ENCODE assay signal across 25 cellular contexts in genomic region chr2:160029270-160029628, GRCh38. TPM values are rescaled to one million over a fixed set of nuclear protein-coding genes. Genes with fewer than 3 reads are reported as not detected.
A peak's percentile ranks its signal among the peaks of the same experiment; 100 is the strongest.
DNase-seq lines count a peak whose midpoint lies in the region; ATAC-seq, FAIRE-seq and TF ChIP-seq lines count a peak whose summit lies in the region.
"Had no signal": no experiment of that assay in that cellular context is flagged by ENCODE, and none has a peak within 500 bp of the region (broad histone marks: within the 10 kb centered on the region; RNA-seq: fewer than 3 reads in every experiment).

No MANE protein-coding gene starts in this region.

- no peak overlapping the region for H3K4me3 Mint-ChIP-seq in stimulated activated memory B cell treated with anti-CD40 and anti-IgM and Interleukin-4, amounts not matched to agents 10 μg/mL and 1 μg/mL and 100 μg/mL, for 72 hours
- no peak overlapping the region for H3K4me3 Mint-ChIP-seq in activated CD4-positive, alpha-beta memory T cell treated with anti-CD3 and anti-CD28 coated beads, Interleukin-2, amount 10 ng/mL, durations not matched to agents 7 days and 5 days
- H3K4me3 Mint-ChIP-seq: CD4-positive, alpha-beta T cell had no signal

- no peak for TF ChIP-seq CTCF in HepG2 (CRISPR knock-in tag; IDR thresholded peaks at IDR 0.05)
- TF ChIP-seq CTCF in right lobe of liver (IDR thresholded peaks at IDR 0.05): no peak
- no peak for TF ChIP-seq CTCF in bronchial epithelial cell (IDR thresholded peaks at IDR 0.05; ENCODE audit: insufficient read depth, low read length, severe bottlenecking)
- no peak for TF ChIP-seq CTCF in BE2C (IDR thresholded peaks at IDR 0.05; ENCODE audit: low read depth, low read length)

- DNase-seq in HepG2 (ENCODE audit: low spot score) (no peak), right lobe of liver (no peak), bronchial epithelial cell (ENCODE audit: low read depth) (no peak), BE2C (no peak), hippocampal formation (lab: John Stamatoyannopoulos, UW) (no peak)
- no peak for DNase-seq in activated CD4-positive, alpha-beta memory T cell treated with anti-CD3 and anti-CD28 coated beads, Interleukin-2, amount 10 ng/mL, durations not matched to agents 7 days and 5 days
- DNase-seq: CD4-positive, alpha-beta T cell; COR-L47; DMS53; GM23248; H7; KG1; MG63; NCI-H1105 treated with DMSO at 0.1 percent for 48 hours; NCI-H146; NCI-H1930; NCI-H2107; NCI-H526; NCI-H82; PC-9; SHP77 treated with DMSO at 0.1 percent for 48 hours had no signal

- TF ChIP-seq RAD21 in HepG2 (CRISPR knock-in tag; IDR thresholded peaks at IDR 0.05): no peak

- TF ChIP-seq EP300 in HepG2 (IDR thresholded peaks at IDR 0.05; ENCODE audit: low read depth in 2 of 2, low read length in 2 of 2): no peak
- no peak for TF ChIP-seq EP300 in HepG2 (CRISPR knock-in tag; IDR thresholded peaks at IDR 0.05; ENCODE audit: borderline replicate concordance)

- H3K27me3 ChIP-seq in HepG2 (ENCODE audit: control insufficient read depth in 1 of 2, insufficient read depth in 2 of 2, low read length in 2 of 2) (peaks cover 0 to 7% of the 10 kb centered on the region in 2 experiments; a peak in 1 of 5 replicates), right lobe of liver (no peaks in the 10 kb centered on the region), bronchial epithelial cell (ENCODE audit: control insufficient read depth, insufficient read depth, low read length) (no peaks in the 10 kb centered on the region), BE2C (peaks cover 3% of the 10 kb centered on the region; the same call in 1 of the 2 replicates)
- H3K27me3 ChIP-seq: BLaER1 treated with 17β-estradiol and CSF1 and Interleukin-3, amounts not matched to agents 10 nM and 100 nM; MG63 had no signal

- H3K4me1 Mint-ChIP-seq in stimulated activated memory B cell treated with anti-CD40 and anti-IgM and Interleukin-4, amounts not matched to agents 10 μg/mL and 1 μg/mL and 100 μg/mL, for 72 hours: no peaks in the 10 kb centered on the region
- H3K4me1 Mint-ChIP-seq in activated CD4-positive, alpha-beta memory T cell treated with anti-CD3 and anti-CD28 coated beads, Interleukin-2, amount 10 ng/mL, durations not matched to agents 7 days and 5 days: no peaks in the 10 kb centered on the region

- no peaks in the 10 kb centered on the region for H3K79me2 ChIP-seq in HepG2 (ENCODE audit: insufficient read depth, low read length)

- BruUV-seq in HepG2 (replicated peaks; lab: Mats Ljungman, UMichigan): no TSS peak

- peaks cover 20% of the 10 kb centered on the region for H3K27me3 Mint-ChIP-seq in stimulated activated memory B cell treated with anti-CD40 and anti-IgM and Interleukin-4, amounts not matched to agents 10 μg/mL and 1 μg/mL and 100 μg/mL, for 72 hours
- peaks cover 17% of the 10 kb centered on the region for H3K27me3 Mint-ChIP-seq in activated CD4-positive, alpha-beta memory T cell treated with anti-CD3 and anti-CD28 coated beads, Interleukin-2, amount 10 ng/mL, durations not matched to agents 7 days and 5 days
- H3K27me3 Mint-ChIP-seq: CD4-positive, alpha-beta T cell had no signal

- CTCF ChIA-PET in HepG2 (lab: Yijun Ruan, JAX; ENCODE audit: low intra/inter-chr PET ratio, low total read pairs): no interaction called here
- CTCF ChIA-PET in activated CD4-positive, alpha-beta memory T cell treated with anti-CD3 and anti-CD28 coated beads, Interleukin-2, amount 10 ng/mL, durations not matched to agents 7 days and 5 days (lab: Charles Lee): no interaction called here

- in situ Hi-C loops in HepG2 (cut with HindIII; ENCODE audit: extremely low pct_ligation_motif_present, low pct_unique_long_range_greater_than_20kb): no loop called here

- FAIRE-seq in HepG2 (lab: Jason Lieb, UNC) (no peak), bronchial epithelial cell (lab: Jason Lieb, UNC) (peak; percentile 75)
- FAIRE-seq: A204.1 had no signal

- POLR2A ChIA-PET in HepG2 (lab: Yijun Ruan, JAX): no interaction called here
- POLR2A ChIA-PET in activated CD4-positive, alpha-beta memory T cell treated with anti-CD3 and anti-CD28 coated beads, Interleukin-2, amount 10 ng/mL, durations not matched to agents 7 days and 5 days (lab: Charles Lee): no interaction called here

- ATAC-seq in HepG2 (peak; percentile 36; the same call in 1 of the 3 replicates), right lobe of liver (no peak)
- peak; percentile 37 for ATAC-seq in stimulated activated memory B cell treated with anti-CD40 and anti-IgM and Interleukin-4, amounts not matched to agents 10 μg/mL and 1 μg/mL and 100 μg/mL, for 72 hours

- H3K36me3 Mint-ChIP-seq in stimulated activated memory B cell treated with anti-CD40 and anti-IgM and Interleukin-4, amounts not matched to agents 10 μg/mL and 1 μg/mL and 100 μg/mL, for 72 hours: no peaks in the 10 kb centered on the region
- H3K36me3 Mint-ChIP-seq in activated CD4-positive, alpha-beta memory T cell treated with anti-CD3 and anti-CD28 coated beads, Interleukin-2, amount 10 ng/mL, durations not matched to agents 7 days and 5 days (ENCODE audit: low read depth): no peaks in the 10 kb centered on the region

- H3K27ac Mint-ChIP-seq in stimulated activated memory B cell treated with anti-CD40 and anti-IgM and Interleukin-4, amounts not matched to agents 10 μg/mL and 1 μg/mL and 100 μg/mL, for 72 hours: no peak overlapping the region
- no peak overlapping the region for H3K27ac Mint-ChIP-seq in activated CD4-positive, alpha-beta memory T cell treated with anti-CD3 and anti-CD28 coated beads, Interleukin-2, amount 10 ng/mL, durations not matched to agents 7 days and 5 days
- H3K27ac Mint-ChIP-seq: CD4-positive, alpha-beta T cell had no signal

- H4K20me1 ChIP-seq in HepG2 (ENCODE audit: insufficient read depth, low read length): no peaks in the 10 kb centered on the region
- H4K20me1 ChIP-seq: BLaER1 treated with 17β-estradiol and CSF1 and Interleukin-3, amounts not matched to agents 10 nM and 100 nM had no signal

- no peak overlapping the region for H2AFZ ChIP-seq in HepG2 (ENCODE audit: low read length)
- H2AFZ ChIP-seq: GM23248, PC-9 had no signal

- H3K9me3 ChIP-seq in HepG2 (ENCODE audit: low read length) (no peaks in the 10 kb centered on the region), right lobe of liver (no peaks in the 10 kb centered on the region), BE2C (no peaks in the 10 kb centered on the region)
- H3K9me3 ChIP-seq: BLaER1 treated with 17β-estradiol and CSF1 and Interleukin-3, amounts not matched to agents 10 nM and 100 nM; MG63 had no signal

- H3K4me1 ChIP-seq in HepG2 (ENCODE audit: insufficient read depth, low read length) (no peaks in the 10 kb centered on the region), right lobe of liver (no peaks in the 10 kb centered on the region), BE2C (no peaks in the 10 kb centered on the region)

- H3K36me3 ChIP-seq in HepG2 (replicated peaks in 1 of 2; ENCODE audit: control insufficient read depth in 1 of 2, insufficient read depth in 2 of 2, low read length in 2 of 2) (no peaks in the 10 kb centered on the region), right lobe of liver (no peaks in the 10 kb centered on the region), bronchial epithelial cell (ENCODE audit: control insufficient read depth, insufficient read depth, low read length) (no peaks in the 10 kb centered on the region), BE2C (no peaks in the 10 kb centered on the region)
- H3K36me3 ChIP-seq: BLaER1 treated with 17β-estradiol and CSF1 and Interleukin-3, amounts not matched to agents 10 nM and 100 nM; MG63 had no signal

- no peak overlapping the region for H3K4me2 ChIP-seq in HepG2 (ENCODE audit: low read depth, low read length)
- H3K4me2 ChIP-seq: BLaER1 treated with 17β-estradiol and CSF1 and Interleukin-3, amounts not matched to agents 10 nM and 100 nM; PC-9 had no signal

- TF ChIP-seq POLR2A in HepG2 (IDR thresholded peaks at IDR 0.05; ENCODE audit: insufficient read depth in 1 of 2, low read depth in 2 of 2, low read length in 2 of 2): no peak
- no peak for TF ChIP-seq POLR2A in right lobe of liver (IDR thresholded peaks at IDR 0.05)

- H3K27ac ChIP-seq in HepG2 (ENCODE audit: extremely low read length, insufficient read depth, low read length) (no peak overlapping the region), right lobe of liver (no peak overlapping the region)
- H3K27ac ChIP-seq: BLaER1 treated with 17β-estradiol and CSF1 and Interleukin-3, amounts not matched to agents 10 nM and 100 nM; GM23248; PC-9 had no signal

- 0% methylated on average over 2 of the region's 2 CpGs for WGBS in HepG2 (ENCODE audit: low lambda C conversion rate)
- 17% methylated on average over 1 of the region's 2 CpGs for WGBS in right lobe of liver (ENCODE audit: insufficient coverage, low coverage, low lambda C conversion rate, missing lambda C conversion rate)

- intact Hi-C loops in HepG2 (cut with micrococcal nuclease; ENCODE audit: unreplicated experiment) (no loop called here), right lobe of liver (cut with DNase I) (no loop called here)

- no peaks in the 10 kb centered on the region for H3K9me3 Mint-ChIP-seq in stimulated activated memory B cell treated with anti-CD40 and anti-IgM and Interleukin-4, amounts not matched to agents 10 μg/mL and 1 μg/mL and 100 μg/mL, for 72 hours
- no peaks in the 10 kb centered on the region for H3K9me3 Mint-ChIP-seq in activated CD4-positive, alpha-beta memory T cell treated with anti-CD3 and anti-CD28 coated beads, Interleukin-2, amount 10 ng/mL, durations not matched to agents 7 days and 5 days
- H3K9me3 Mint-ChIP-seq: CD4-positive, alpha-beta T cell had no signal

- H3K9ac ChIP-seq in HepG2 (ENCODE audit: insufficient read depth, low read depth, low read length): no peak overlapping the region
- H3K9ac ChIP-seq: BLaER1 treated with 17β-estradiol and CSF1 and Interleukin-3, amounts not matched to agents 10 nM and 100 nM; GM23248 had no signal

- H3K4me3 ChIP-seq in HepG2 (replicated peaks in 1 of 3; ENCODE audit: insufficient read depth in 1 of 3, low read depth in 2 of 3, low read length in 3 of 3): no peak overlapping the region
- no peak overlapping the region for H3K4me3 ChIP-seq in right lobe of liver
- no peak overlapping the region for H3K4me3 ChIP-seq in bronchial epithelial cell (ENCODE audit: low read depth, low read length)
- no peak overlapping the region for H3K4me3 ChIP-seq in BE2C (ENCODE audit: low read depth, low read length)
- H3K4me3 ChIP-seq: BLaER1 treated with 17β-estradiol and CSF1 and Interleukin-3, amounts not matched to agents 10 nM and 100 nM; GM23248; MG63; PC-9 had no signal

RNA-seq across cellular contexts. Expression of gene PLA2R1, which starts 33.2 kb away (rescaled TPM):
- total RNA-seq in HepG2 (2016; rRNA removed; fragmentation: Illumina TruSeq; extraction: Trizol) (not detected in 2 replicates), right lobe of liver (1 to 10 TPM in 3 of 6 experiments, under 1 TPM in 3; 0.70 to 1.6 (median 0.97) TPM), bronchial epithelial cell (2.1 and 4.5 TPM in 2 replicates)
- total RNA-seq in HepG2 (2016; cell fraction: cytosol; rRNA removed; fragmentation: Illumina TruSeq; extraction: Trizol; ENCODE audit: low read depth): not detected in 2 replicates
- total RNA-seq in HepG2 (2016; cell fraction: insoluble cytoplasmic fraction; rRNA removed; fragmentation: Illumina TruSeq; extraction: Trizol): not detected in 2 replicates
- total RNA-seq in HepG2 (2016; cell fraction: membrane; rRNA removed; fragmentation: Illumina TruSeq; extraction: Trizol): not detected in 2 replicates
- not detected in 2 replicates for total RNA-seq in HepG2 (2016; cell fraction: nucleus; rRNA removed; fragmentation: Illumina TruSeq; extraction: Trizol)
- not detected in 2 replicates for polyA plus RNA-seq in HepG2 (2011; rRNA removed)
- polyA plus RNA-seq in HepG2 (2011; cell fraction: cytosol; rRNA removed): not detected in 2 replicates
- polyA plus RNA-seq in HepG2 (2011; cell fraction: nucleus; rRNA removed): not detected in 2 replicates
- polyA plus RNA-seq in HepG2 (2012): not detected in 2 replicates
- not detected in 2 replicates for polyA plus RNA-seq in HepG2 (2016; cell fraction: cytosol; fragmentation: Illumina TruSeq; extraction: Trizol; ENCODE audit: low read depth)
- polyA plus RNA-seq in HepG2 (2016; cell fraction: insoluble cytoplasmic fraction; fragmentation: Illumina TruSeq; extraction: Trizol; ENCODE audit: low read depth): not detected in 2 replicates
- not detected in 2 replicates for polyA plus RNA-seq in HepG2 (2016; cell fraction: membrane; fragmentation: Illumina TruSeq; extraction: Trizol; ENCODE audit: low read depth)
- not detected in 2 replicates for polyA plus RNA-seq in HepG2 (2016; cell fraction: nucleus; fragmentation: Illumina TruSeq; extraction: Trizol; ENCODE audit: insufficient read depth, low read depth)
- polyA minus RNA-seq in HepG2 (2011; rRNA and poly(A)+ RNA removed; ENCODE audit: low replicate concordance): 0.09 TPM in 1 of 2 replicates, not detected in the other
- polyA minus RNA-seq in HepG2 (2011; cell fraction: cytosol; rRNA and poly(A)+ RNA removed): not detected in 2 replicates
- not detected in 2 replicates for polyA minus RNA-seq in HepG2 (2011; cell fraction: nucleus; rRNA and poly(A)+ RNA removed)
- not detected for polyA plus RNA-seq in BE2C (2012; ENCODE audit: insufficient read depth, insufficient read length, low read depth)
- total RNA-seq in activated CD4-positive, alpha-beta memory T cell treated with anti-CD3 and anti-CD28 coated beads, Interleukin-2, amount 10 ng/mL, durations not matched to agents 7 days and 5 days: not detected
- total RNA-seq: CD4-positive, alpha-beta T cell; G401 had no signal

Comparison
In these comparisons a context has a peak if more than half of its experiments do, and no peak if none do; other contexts are left out.
1. ATAC-seq: peak in HepG2 (single experiment) and stimulated activated memory B cell treated with anti-CD40 and anti-IgM and Interleukin-4, amounts not matched to agents 10 μg/mL and 1 μg/mL and 100 μg/mL, for 72 hours (single experiment); none in right lobe of liver (0 of 4).